Comparison of ENCODE assay signal across 1 cellular context in the genomic region with DNA sequence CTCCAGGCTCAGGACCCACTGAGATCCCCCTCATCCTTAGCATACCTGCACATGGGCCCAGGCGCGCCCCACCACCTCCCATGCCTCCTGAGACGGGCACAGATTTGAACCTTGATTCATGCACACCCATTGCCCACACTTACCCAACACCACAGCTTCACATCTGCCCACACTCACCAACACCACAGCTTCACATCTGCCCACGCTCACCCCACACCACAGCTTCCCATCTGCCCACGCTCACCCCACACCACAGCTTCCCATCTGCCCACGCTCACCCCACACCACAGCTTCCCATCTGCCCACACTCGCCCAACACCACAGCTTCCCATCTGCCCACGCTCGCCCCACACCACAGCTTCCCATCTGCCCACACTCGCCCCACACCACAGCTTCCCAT. TPM values are rescaled to one million over a fixed set of nuclear protein-coding genes. Genes with fewer than 3 reads are reported as not detected.
"Had no signal": no experiment of that assay in that cellular context is flagged by ENCODE, and none has a peak within 500 bp of the region (broad histone marks: within the 10 kb centered on the region; RNA-seq: fewer than 3 reads in every experiment).

No MANE protein-coding gene starts in this region.

RNA-seq across cellular contexts. Expression of gene HK3, which starts 28.5 kb away (rescaled TPM):
- total RNA-seq: progenitor cell of endocrine pancreas had no signal
